8 cellular contexts compared by ENCODE assay signal in the genomic region with DNA sequence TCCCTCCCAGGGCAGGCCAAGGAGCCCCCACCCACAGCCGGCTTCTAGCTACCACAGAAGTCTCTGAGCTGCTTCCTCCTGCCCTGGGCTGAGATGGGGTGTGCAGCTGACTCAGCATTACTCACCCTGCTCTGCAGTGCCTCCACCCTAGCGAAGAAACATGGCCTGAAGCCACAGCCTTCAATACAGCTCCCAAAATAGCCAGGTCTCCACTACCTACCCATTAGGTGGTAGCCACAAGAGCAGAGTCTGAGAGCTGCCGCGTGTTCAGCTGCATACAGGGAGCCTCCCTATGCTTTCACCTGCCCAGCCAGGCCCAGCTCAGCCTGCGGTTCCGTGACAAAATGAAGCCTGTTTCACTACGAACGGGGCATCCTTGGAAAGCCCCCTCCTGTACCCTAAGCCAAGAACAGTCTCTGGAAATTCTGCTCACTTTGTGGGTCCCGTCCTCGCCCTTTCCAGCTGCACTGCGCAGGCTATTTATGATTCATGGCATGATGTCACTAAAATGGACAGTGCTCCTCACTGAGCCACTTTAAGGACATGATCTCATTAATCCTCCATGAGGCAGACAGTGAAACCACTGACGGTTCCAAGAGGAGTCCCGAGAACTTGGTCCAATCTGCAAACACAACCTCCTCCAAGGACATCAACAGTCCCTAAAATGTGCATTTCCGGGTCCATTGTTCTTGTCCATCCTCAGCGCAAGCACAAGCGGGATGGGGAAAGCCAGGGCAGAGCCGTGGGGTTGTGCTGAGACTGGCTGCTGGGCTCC. TPM values are rescaled to one million over a fixed set of nuclear protein-coding genes. Genes with fewer than 3 reads are reported as not detected.
DNase-seq lines count a peak whose midpoint lies in the region; ATAC-seq, FAIRE-seq and TF ChIP-seq lines count a peak whose summit lies in the region.

No MANE protein-coding gene starts in this region.

- H3K27ac ChIP-seq in SJCRH30, result peak overlapping the region; percentile 27
- peak overlapping the region; percentile 97 for H3K27ac ChIP-seq in cardiac muscle cell
- H3K27ac ChIP-seq in small intestine (ENCODE audit: low read depth in 1 of 2, low read length in 1 of 2), result peak overlapping the region; percentile 39 to 87

- H3K9me3 Mint-ChIP-seq in activated naive CD4-positive, alpha-beta T cell treated with anti-CD3 and anti-CD28 coated beads, Interleukin-2, amount 50 U/mL, for 24 hours, result no peaks in the 10 kb centered on the region

- H3K4me1 Mint-ChIP-seq in activated naive CD4-positive, alpha-beta T cell treated with anti-CD3 and anti-CD28 coated beads, Interleukin-2, amount 50 U/mL, for 24 hours, result peaks cover 94% of the 10 kb centered on the region

- DNase-seq in SJCRH30, result peak; percentile 34 to 42
- peak in 1 of 2 donors; percentile 89 for DNase-seq in cardiac muscle cell (ENCODE audit: low read depth in 1 of 2, low spot score in 1 of 2)
- DNase-seq in small intestine, result peak; percentile 60
- DNase-seq in NCI-H1105 treated with DMSO at 0.1 percent for 48 hours (lab: John Stamatoyannopoulos, UW), result no peak
- DNase-seq in HEK293T (ENCODE audit: extremely low spot score), result no peak

- H3K4me1 ChIP-seq in SJCRH30 (no peaks in the 10 kb centered on the region), cardiac muscle cell (ENCODE audit: low read depth) (peaks cover 67% of the 10 kb centered on the region), small intestine (ENCODE audit: control insufficient read depth in 2 of 2, insufficient read depth in 1 of 2, low read depth in 1 of 2, low read length in 1 of 2) (peaks cover 0 to 16% of the 10 kb centered on the region in 2 donors)

- POLR2A ChIA-PET in HEK293T (lab: Yijun Ruan, JAX), result interaction anchor here (1.1 kb wide), 1 partner anchor 20 kb away, joined by 3 read pairs; a partner anchor contains a TSS

- peak overlapping the region; percentile 55 for H3K4me3 Mint-ChIP-seq in activated naive CD4-positive, alpha-beta T cell treated with anti-CD3 and anti-CD28 coated beads, Interleukin-2, amount 50 U/mL, for 24 hours

- FAIRE-seq in small intestine (lab: Jason Lieb, UNC), result no peak

- H3K9me3 ChIP-seq in SJCRH30 (replicated peaks) (no peaks in the 10 kb centered on the region), cardiac muscle cell (ENCODE audit: low read depth) (no peaks in the 10 kb centered on the region), small intestine (ENCODE audit: control insufficient read depth, low read depth) (no peaks in the 10 kb centered on the region)

- CTCF ChIA-PET in HEK293T (lab: Yijun Ruan, JAX), result no interaction called here

- peaks cover 8% of the 10 kb centered on the region for H3K36me3 Mint-ChIP-seq in activated naive CD4-positive, alpha-beta T cell treated with anti-CD3 and anti-CD28 coated beads, Interleukin-2, amount 50 U/mL, for 24 hours

- no peaks in the 10 kb centered on the region for H3K27me3 Mint-ChIP-seq in activated naive CD4-positive, alpha-beta T cell treated with anti-CD3 and anti-CD28 coated beads, Interleukin-2, amount 50 U/mL, for 24 hours

- H3K27me3 ChIP-seq in SJCRH30 (no peaks in the 10 kb centered on the region), cardiac muscle cell (no peaks in the 10 kb centered on the region), small intestine (ENCODE audit: control insufficient read depth in 2 of 2, insufficient read depth in 2 of 2, low read length in 2 of 2) (no peaks in the 10 kb centered on the region)

- no peak for TF ChIP-seq CTCF in cardiac muscle cell (IDR thresholded peaks at IDR 0.05; ENCODE audit: low read depth, low read length)

- H3K4me3 ChIP-seq in SJCRH30 (no peak overlapping the region), cardiac muscle cell (no peak overlapping the region), small intestine (ENCODE audit: low read depth in 1 of 2, low read length in 2 of 2) (no peak overlapping the region)

- H3K27ac Mint-ChIP-seq in activated naive CD4-positive, alpha-beta T cell treated with anti-CD3 and anti-CD28 coated beads, Interleukin-2, amount 50 U/mL, for 24 hours, result peak overlapping the region; percentile 67

- ATAC-seq in GM18498 (IDR thresholded peaks at IDR 0.05; ENCODE audit: unreplicated experiment), result peak; percentile 82
- ATAC-seq in HG02884 (IDR thresholded peaks at IDR 0.05; ENCODE audit: unreplicated experiment), result peak; percentile 90

- H3K36me3 ChIP-seq in SJCRH30 (peaks cover 41% of the 10 kb centered on the region), cardiac muscle cell (peaks cover 49% of the 10 kb centered on the region), small intestine (ENCODE audit: control insufficient read depth in 2 of 2, insufficient read depth in 2 of 2, low read length in 2 of 2) (peaks cover 13 to 26% of the 10 kb centered on the region in 2 donors)

- WGBS in small intestine, 3 donors, result 45 to 75% (median 63%) methylated on average over 16 to 17 of the region's 17 CpGs

TF ChIP-seq in HEK293T, 16 proteins besides CTCF, POLR2A, EP300 and RAD21:
- TF ChIP-seq LEF1 (IDR thresholded peaks at IDR 0.05; ENCODE audit: borderline replicate concordance), result no peak
- TF ChIP-seq SP1 (IDR thresholded peaks at IDR 0.05), result no peak

RNA-seq across cellular contexts. Expression of a gene that starts 20.2 kb away (rescaled TPM):
- 95.1 and 95.7 TPM in 2 replicates for total RNA-seq in SJCRH30 (2014; rRNA removed; shearing (Covaris generic))
- total RNA-seq in cardiac muscle cell, result 198 and 258 TPM in 2 replicates
- polyA plus RNA-seq in cardiac muscle cell (276 and 347 TPM in 2 replicates), small intestine (100 to 1,000 TPM; 154 to 196 (median 176) TPM)

Comparison
In these comparisons a context has a peak if more than half of its experiments do, and no peak if none do; other contexts are left out.
1. DNase-seq: peak in SJCRH30 (2 of 2) and small intestine (single experiment); none in NCI-H1105 treated with DMSO at 0.1 percent for 48 hours (single experiment) and HEK293T (single experiment).
2. H3K27ac ChIP-seq: peak in every context shown above with its lines; median percentile 97 in cardiac muscle cell; 63 in small intestine; 27 in SJCRH30.